In the genomic region with DNA sequence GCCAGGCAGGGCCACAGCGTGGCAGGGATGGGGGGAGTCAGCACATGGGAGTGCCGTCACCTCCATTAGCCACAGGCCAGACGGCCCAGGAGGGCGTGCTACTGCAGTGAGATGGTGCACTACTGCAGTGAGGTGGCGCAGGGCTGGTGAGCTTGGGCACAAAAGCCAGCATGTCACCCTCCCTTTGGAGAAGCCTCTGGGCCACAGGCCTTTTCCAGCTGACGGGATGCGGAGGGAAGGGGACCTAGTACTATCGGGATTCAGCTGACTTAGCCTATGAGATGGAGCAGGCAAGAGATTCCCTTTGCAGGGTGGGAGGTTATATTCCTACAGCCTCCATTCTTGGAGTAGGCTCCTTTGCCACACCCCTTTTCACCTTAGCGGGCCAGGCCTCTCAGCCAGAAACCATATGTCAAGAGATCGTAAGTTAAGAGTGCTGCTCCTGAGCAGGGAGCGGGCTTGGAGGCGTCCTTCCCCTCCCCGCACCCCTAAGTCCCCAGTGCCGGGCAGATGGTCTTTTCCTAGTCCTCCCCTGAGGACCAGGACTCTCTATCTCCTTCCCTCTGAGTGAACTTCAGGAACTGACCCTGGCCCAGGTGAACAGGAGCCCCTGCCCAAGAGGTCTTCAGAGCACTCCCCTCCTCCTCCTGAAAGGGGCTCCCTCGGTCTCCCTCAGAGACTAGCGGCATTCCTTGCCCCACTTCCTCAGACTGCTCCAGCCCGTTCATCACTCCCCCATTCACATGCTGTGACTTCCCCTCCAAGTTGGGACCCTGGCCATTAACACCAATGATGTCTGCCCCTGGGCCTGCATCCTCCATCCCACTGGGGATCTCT, we compare ENCODE assay signal across 9 cellular contexts. TPM values are rescaled to one million over a fixed set of nuclear protein-coding genes. Genes with fewer than 3 reads are reported as not detected.
DNase-seq lines count a peak whose midpoint lies in the region; ATAC-seq, FAIRE-seq and TF ChIP-seq lines count a peak whose summit lies in the region.
"Had no signal": no experiment of that assay in that cellular context is flagged by ENCODE, and none has a peak within 500 bp of the region (broad histone marks: within the 10 kb centered on the region; RNA-seq: fewer than 3 reads in every experiment).

No MANE protein-coding gene starts in this region.

- no peak overlapping the region for H3K4me3 ChIP-seq in K562
- no peak overlapping the region for H3K4me3 ChIP-seq in mesendoderm (ENCODE audit: low read length)
- no peak overlapping the region for H3K4me3 ChIP-seq in thyroid gland (replicated peaks in 1 of 3)

- H3K9ac ChIP-seq in K562 (ENCODE audit: insufficient read depth in 1 of 2, low read depth in 2 of 2, low read length in 2 of 2) (peak overlapping the region in 1 of 2 experiments; percentile 68; a peak in 2 of 4 replicates), mesendoderm (ENCODE audit: low read length) (peak overlapping the region; percentile 56)

- no peak overlapping the region for H3K18ac ChIP-seq in mesendoderm (ENCODE audit: low read length)

- TF ChIP-seq CTCF in K562 (IDR thresholded peaks at IDR 0.05 in 2 of 3, conservative IDR thresholded peaks at IDR 0.05 in 1 of 3; ENCODE audit: insufficient read depth in 2 of 3, low read depth in 1 of 3, low read length in 3 of 3) = no peak
- TF ChIP-seq CTCF in thyroid gland (IDR thresholded peaks at IDR 0.05) = no peak

- TF ChIP-seq POLR2A in K562 (conservative IDR thresholded peaks at IDR 0.05) = no peak
- TF ChIP-seq POLR2A in thyroid gland (IDR thresholded peaks at IDR 0.05) = no peak

- H3K9me3 ChIP-seq in K562 (replicated peaks; ENCODE audit: control insufficient read depth, insufficient read depth, low read depth, low read length) = no peaks in the 10 kb centered on the region
- H3K9me3 ChIP-seq in thyroid gland = no peaks in the 10 kb centered on the region

- H4K8ac ChIP-seq in mesendoderm (ENCODE audit: low read depth, low read length) = no peak overlapping the region

- H4K5ac ChIP-seq in mesendoderm (ENCODE audit: low read length) = no peak overlapping the region

- no peaks in the 10 kb centered on the region for H3K27me3 ChIP-seq in K562 (ENCODE audit: control insufficient read depth in 2 of 2, insufficient read depth in 2 of 2, low read length in 2 of 2)
- H3K27me3 ChIP-seq in mesendoderm (ENCODE audit: insufficient read depth, low read length, poor library complexity) = no peaks in the 10 kb centered on the region
- no peaks in the 10 kb centered on the region for H3K27me3 ChIP-seq in thyroid gland

- H3K79me2 ChIP-seq in K562 (ENCODE audit: control insufficient read depth, insufficient read depth, low read length) (no peaks in the 10 kb centered on the region), mesendoderm (ENCODE audit: control insufficient read depth, insufficient read depth, low read length) (peaks cover 4% of the 10 kb centered on the region)

- H3K36me3 ChIP-seq in K562 (ENCODE audit: control insufficient read depth, insufficient read depth, low read length) (no peaks in the 10 kb centered on the region), mesendoderm (ENCODE audit: control insufficient read depth, insufficient read depth, low read length) (peaks cover 7% of the 10 kb centered on the region), thyroid gland (no peaks in the 10 kb centered on the region)

- peak; percentile 66 for FAIRE-seq in K562 (lab: Jason Lieb, UNC)

- no peak overlapping the region for H2AK5ac ChIP-seq in mesendoderm (ENCODE audit: low read length)

- no TSS peak for BruUV-seq in K562 (replicated peaks; lab: Mats Ljungman, UMichigan)

- no peaks in the 10 kb centered on the region for H3K9me1 ChIP-seq in K562 (ENCODE audit: control insufficient read depth, insufficient read depth, low read length)

- WGBS in K562 (ENCODE audit: insufficient coverage, low coverage, missing lambda C conversion rate) = 69% methylated on average over 11 of the region's 17 CpGs
- WGBS in mesendoderm (ENCODE audit: extremely low coverage, insufficient coverage, low lambda C conversion rate) = no CpG with 5 or more reads among the region's 17 CpGs
- WGBS in thyroid gland, 2 donors = 69 to 80% methylated on average over 16 to 17 of the region's 17 CpGs

- no peak overlapping the region for H2BK120ac ChIP-seq in mesendoderm (ENCODE audit: low read depth, low read length)

- H3K4ac ChIP-seq in mesendoderm (ENCODE audit: low read depth, low read length) = no peak overlapping the region

- intact Hi-C loops in K562 (cut with micrococcal nuclease) = no loop called here
- intact Hi-C loops in thyroid gland (cut with DNase I) = no loop called here

- no peak overlapping the region for H3K27ac ChIP-seq in K562 (ENCODE audit: extremely low read depth, low read depth, low read length)
- H3K27ac ChIP-seq in mesendoderm (ENCODE audit: low read depth, low read length) = peak overlapping the region; percentile 76
- H3K27ac ChIP-seq in thyroid gland = peak overlapping the region in 2 of 3 donors; percentile 24 to 63

- H3K4me2 ChIP-seq in K562 (ENCODE audit: insufficient read depth, low read length) = no peak overlapping the region
- no peak overlapping the region for H3K4me2 ChIP-seq in mesendoderm (ENCODE audit: low read length)

- no peak overlapping the region for H3K23ac ChIP-seq in mesendoderm (ENCODE audit: low read length)

- no peak overlapping the region for H2BK15ac ChIP-seq in mesendoderm (replicated peaks; ENCODE audit: low read depth)

- POLR2A ChIA-PET in K562 (lab: Yijun Ruan, JAX) = interaction anchor here (0.7 kb wide), 1 partner anchor 75 kb away, joined by 3 read pairs; no protein-coding TSS in a partner anchor

- H3K4me1 ChIP-seq in K562 (replicated peaks in 1 of 2; ENCODE audit: control insufficient read depth in 2 of 2, insufficient read depth in 2 of 2, low read length in 2 of 2) (peaks cover 27 to 73% of the 10 kb centered on the region in 2 experiments), mesendoderm (ENCODE audit: control insufficient read depth, low read depth, low read length) (peaks cover 21% of the 10 kb centered on the region), thyroid gland (peaks cover 0 to 34% of the 10 kb centered on the region in 2 donors)

- TF ChIP-seq EP300 in K562 (IDR thresholded peaks at IDR 0.05; ENCODE audit: low read length) = no peak

- H2AFZ ChIP-seq in K562 (ENCODE audit: low read depth, low read length) = no peak overlapping the region

- peaks cover 6% of the 10 kb centered on the region for H3K79me1 ChIP-seq in mesendoderm (ENCODE audit: low read length)

- peak; percentile 22; the same call in 2 of the 3 replicates for ATAC-seq in K562

- CTCF ChIA-PET in K562 (lab: Yijun Ruan, JAX; ENCODE audit: low intra/inter-chr PET ratio) = no interaction called here

- peak overlapping the region; percentile 39 for H3K56ac ChIP-seq in mesendoderm (ENCODE audit: low read length)

- H2BK5ac ChIP-seq in mesendoderm (ENCODE audit: low read length) = peak overlapping the region; percentile 21

- H4K20me1 ChIP-seq in K562 (replicated peaks; ENCODE audit: control insufficient read depth, insufficient read depth, low read length) = no peaks in the 10 kb centered on the region

- in situ Hi-C loops in K562 (cut with MboI) = no loop called here

- TF ChIP-seq RAD21 in K562 (CRISPR knock-in tag; conservative IDR thresholded peaks at IDR 0.05 in 1 of 2, IDR thresholded peaks at IDR 0.05 in 1 of 2) = no peak

- DNase-seq in NCI-H2227 treated with DMSO at 0.1 percent for 48 hours (lab: John Stamatoyannopoulos, UW) (peak; percentile 23), K562 (ENCODE audit: extremely low read depth in 1 of 4, low spot score in 3 of 4) (peak in 1 of 4 experiments; percentile 30), mesendoderm (peak; percentile 96), thyroid gland (no peak), OCI-M1 (lab: John Stamatoyannopoulos, UW) (no peak), NCI-H446 (lab: John Stamatoyannopoulos, UW) (no peak)
- DNase-seq in activated CD4-positive, alpha-beta T cell treated with anti-CD3 and anti-CD28 coated beads, Interleukin-2, amount 50 U/mL, for 48 hours = no peak

RNA-seq across cellular contexts. Expression of a gene that starts 8.2 kb away (rescaled TPM):
- 1.5 and 2.0 TPM in 2 replicates for total RNA-seq in K562 (2011; cell fraction: chromatin; rRNA removed; ENCODE audit: low replicate concordance)
- total RNA-seq in K562 (2011; cell fraction: nucleolus; rRNA removed) = 1.7 TPM in 2 replicates
- 1.8 and 3.1 TPM in 2 replicates for total RNA-seq in K562 (2011; cell fraction: nucleoplasm; rRNA removed)
- 5.8 and 6.6 TPM in 2 replicates for total RNA-seq in K562 (2014; rRNA removed)
- 3.3 and 4.1 TPM in 2 replicates for total RNA-seq in K562 (2014; rRNA removed; fragmentation: Illumina TruSeq; extraction: Trizol)
- total RNA-seq in K562 (2015; rRNA removed; fragmentation: Illumina TruSeq; extraction: Trizol) = 4.8 and 4.9 TPM in 2 replicates
- total RNA-seq in K562 (2021) = 5.5 and 8.6 TPM in 2 replicates
- polyA plus RNA-seq in K562 (2011; rRNA removed) = 2.7 TPM in 2 replicates
- 1.5 and 2.5 TPM in 2 replicates for polyA plus RNA-seq in K562 (2011; cell fraction: cytosol; rRNA removed)
- polyA plus RNA-seq in K562 (2011; cell fraction: nucleus; rRNA removed) = 3.2 and 5.5 TPM in 2 replicates
- 6.5 and 7.0 TPM in 2 replicates for polyA plus RNA-seq in K562 (2012)
- 5.4 and 6.3 TPM in 2 replicates for polyA plus RNA-seq in K562 (2014; fragmentation: Illumina TruSeq; extraction: Trizol)
- under 1 TPM; 0.10 to 0.13 TPM for polyA plus RNA-seq in K562 (2014; fragmentation: Nextera tagmentation; extraction: Ambion mirVana)
- polyA plus RNA-seq in K562 (2014; rRNA removed) = 2.5 and 4.2 TPM in 2 replicates
- 2.3 and 2.4 TPM in 2 replicates for polyA minus RNA-seq in K562 (2011; rRNA and poly(A)+ RNA removed)
- 3.8 and 5.4 TPM in 2 replicates for polyA minus RNA-seq in K562 (2011; cell fraction: cytosol; rRNA and poly(A)+ RNA removed)
- polyA minus RNA-seq in K562 (2011; cell fraction: nucleus; rRNA and poly(A)+ RNA removed) = 1.2 and 1.4 TPM in 2 replicates
- 77.7 TPM for polyA plus RNA-seq in mesendoderm (2013, experiment 1 of 2)
- polyA plus RNA-seq in mesendoderm (2013, experiment 2 of 2) = 79.9 TPM
- 10 to 100 TPM in 2 of 4 donors, 1 to 10 TPM in 2; 4.3 to 10.4 (median 9.0) TPM for total RNA-seq in thyroid gland

RNA-seq across cellular contexts. Expression of a gene that starts 27.1 kb away (rescaled TPM):
- total RNA-seq in K562 (2011; cell fraction: chromatin; rRNA removed; ENCODE audit: low replicate concordance) = 0.12 TPM in 1 of 2 replicates, not detected in the other
- 0.17 and 0.26 TPM in 2 replicates for total RNA-seq in K562 (2011; cell fraction: nucleolus; rRNA removed)
- not detected in 2 replicates for total RNA-seq in K562 (2011; cell fraction: nucleoplasm; rRNA removed)
- 0.12 TPM in 1 of 2 replicates, not detected in the other for total RNA-seq in K562 (2014; rRNA removed)
- total RNA-seq in K562 (2014; rRNA removed; fragmentation: Illumina TruSeq; extraction: Trizol) = not detected in 2 replicates
- total RNA-seq in K562 (2015; rRNA removed; fragmentation: Illumina TruSeq; extraction: Trizol) = 0.08 TPM in 1 of 2 replicates, not detected in the other
- 0.22 TPM in 1 of 2 replicates, not detected in the other for total RNA-seq in K562 (2021)
- 0.06 and 0.09 TPM in 2 replicates for polyA plus RNA-seq in K562 (2011; rRNA removed)
- 0.04 and 0.25 TPM in 2 replicates for polyA plus RNA-seq in K562 (2011; cell fraction: cytosol; rRNA removed)
- polyA plus RNA-seq in K562 (2011; cell fraction: nucleus; rRNA removed) = 0.06 and 0.21 TPM in 2 replicates
- 0.35 and 0.52 TPM in 2 replicates for polyA plus RNA-seq in K562 (2012)
- polyA plus RNA-seq in K562 (2014; fragmentation: Illumina TruSeq; extraction: Trizol) = 0.19 and 0.33 TPM in 2 replicates
- polyA plus RNA-seq in K562 (2014; fragmentation: Nextera tagmentation; extraction: Ambion mirVana) = under 1 TPM in 1 of 2 experiments, not detected in 1; 0.04 TPM
- polyA plus RNA-seq in K562 (2014; rRNA removed) = 0.22 and 0.23 TPM in 2 replicates
- not detected in 2 replicates for polyA minus RNA-seq in K562 (2011; rRNA and poly(A)+ RNA removed)
- not detected in 2 replicates for polyA minus RNA-seq in K562 (2011; cell fraction: cytosol; rRNA and poly(A)+ RNA removed)
- polyA minus RNA-seq in K562 (2011; cell fraction: nucleus; rRNA and poly(A)+ RNA removed) = not detected in 2 replicates
- polyA plus RNA-seq in mesendoderm (2013, experiment 1 of 2) = 0.88 TPM
- polyA plus RNA-seq in mesendoderm (2013, experiment 2 of 2) = 0.91 TPM
- total RNA-seq in thyroid gland = 1 to 10 TPM in 1 of 4 donors, under 1 TPM in 1, not detected in 2; 0.54 to 1.1 TPM
- total RNA-seq: LHCN-M2 had no signal

RNA-seq across cellular contexts. Expression of a gene that starts 36.4 kb away (rescaled TPM):
- 0.86 TPM in 1 of 2 replicates, not detected in the other for total RNA-seq in K562 (2011; cell fraction: chromatin; rRNA removed; ENCODE audit: low replicate concordance)
- total RNA-seq in K562 (2011; cell fraction: nucleolus; rRNA removed) = 0.39 and 1.0 TPM in 2 replicates
- 0.44 TPM in 1 of 2 replicates, not detected in the other for total RNA-seq in K562 (2011; cell fraction: nucleoplasm; rRNA removed)
- total RNA-seq in K562 (2014; rRNA removed) (0.86 and 1.2 TPM in 2 replicates), K562 (2014; rRNA removed; fragmentation: Illumina TruSeq; extraction: Trizol) (0.32 and 0.36 TPM in 2 replicates), K562 (2015; rRNA removed; fragmentation: Illumina TruSeq; extraction: Trizol) (0.72 and 1.3 TPM in 2 replicates), K562 (2021) (1.5 and 1.6 TPM in 2 replicates), thyroid gland (10 to 100 TPM in 1 of 4 donors, 1 to 10 TPM in 2, not detected in 1; 3.0 to 15.3 (median 4.5) TPM)
- polyA plus RNA-seq in K562 (2011; rRNA removed) (0.50 and 1.5 TPM in 2 replicates), K562 (2014; fragmentation: Illumina TruSeq; extraction: Trizol) (1.9 and 2.5 TPM in 2 replicates), K562 (2014; fragmentation: Nextera tagmentation; extraction: Ambion mirVana) (under 1 TPM; 0.30 to 0.52 TPM), K562 (2014; rRNA removed) (0.82 and 1.2 TPM in 2 replicates)
- 0.58 and 1.3 TPM in 2 replicates for polyA plus RNA-seq in K562 (2011; cell fraction: cytosol; rRNA removed)
- polyA plus RNA-seq in K562 (2011; cell fraction: nucleus; rRNA removed) = 1.8 and 2.6 TPM in 2 replicates
- 2.6 and 2.9 TPM in 2 replicates for polyA plus RNA-seq in K562 (2012)
- 0.28 and 0.72 TPM in 2 replicates for polyA minus RNA-seq in K562 (2011; rRNA and poly(A)+ RNA removed)
- not detected in 2 replicates for polyA minus RNA-seq in K562 (2011; cell fraction: cytosol; rRNA and poly(A)+ RNA removed)
- polyA minus RNA-seq in K562 (2011; cell fraction: nucleus; rRNA and poly(A)+ RNA removed) = not detected in 2 replicates
- 52.0 TPM for polyA plus RNA-seq in mesendoderm (2013, experiment 1 of 2)
- 49.6 TPM for polyA plus RNA-seq in mesendoderm (2013, experiment 2 of 2)

RNA-seq across cellular contexts. Expression of a gene that starts 49.8 kb away (rescaled TPM):
- 1.4 TPM in 1 of 2 replicates, not detected in the other for total RNA-seq in K562 (2011; cell fraction: chromatin; rRNA removed; ENCODE audit: low replicate concordance)
- 3.0 TPM in 2 replicates for total RNA-seq in K562 (2011; cell fraction: nucleolus; rRNA removed)
- 0.53 and 0.88 TPM in 2 replicates for total RNA-seq in K562 (2011; cell fraction: nucleoplasm; rRNA removed)
- total RNA-seq in K562 (2014; rRNA removed) (3.1 and 3.8 TPM in 2 replicates), K562 (2014; rRNA removed; fragmentation: Illumina TruSeq; extraction: Trizol) (not detected in 2 replicates), K562 (2015; rRNA removed; fragmentation: Illumina TruSeq; extraction: Trizol) (0.14 and 0.19 TPM in 2 replicates), K562 (2021) (3.6 and 5.2 TPM in 2 replicates), thyroid gland (under 1 TPM in 1 of 4 donors, not detected in 3; 0.79 TPM)
- polyA plus RNA-seq in K562 (2011; rRNA removed) (0.39 and 0.76 TPM in 2 replicates), K562 (2014; fragmentation: Illumina TruSeq; extraction: Trizol) (0.17 TPM in 1 of 2 replicates, not detected in the other), K562 (2014; fragmentation: Nextera tagmentation; extraction: Ambion mirVana) (not detected), K562 (2014; rRNA removed) (4.4 and 4.5 TPM in 2 replicates)
- polyA plus RNA-seq in K562 (2011; cell fraction: cytosol; rRNA removed) = 1.3 and 4.1 TPM in 2 replicates
- polyA plus RNA-seq in K562 (2011; cell fraction: nucleus; rRNA removed) = 6.5 and 10.9 TPM in 2 replicates
- 0.95 and 3.3 TPM in 2 replicates for polyA plus RNA-seq in K562 (2012)
- polyA minus RNA-seq in K562 (2011; rRNA and poly(A)+ RNA removed) = 0.35 TPM in 1 of 2 replicates, not detected in the other
- polyA minus RNA-seq in K562 (2011; cell fraction: cytosol; rRNA and poly(A)+ RNA removed) = not detected in 2 replicates
- 3.1 and 3.8 TPM in 2 replicates for polyA minus RNA-seq in K562 (2011; cell fraction: nucleus; rRNA and poly(A)+ RNA removed)
- not detected for polyA plus RNA-seq in mesendoderm (2013, experiment 1 of 2)
- 0.04 TPM for polyA plus RNA-seq in mesendoderm (2013, experiment 2 of 2)
- total RNA-seq: LHCN-M2, RPMI7951 had no signal

RNA-seq across cellular contexts. Expression of a gene that starts 59.2 kb away (rescaled TPM):
- 50.1 and 117 TPM in 2 replicates for total RNA-seq in K562 (2011; cell fraction: chromatin; rRNA removed; ENCODE audit: low replicate concordance)
- 103 and 114 TPM in 2 replicates for total RNA-seq in K562 (2011; cell fraction: nucleolus; rRNA removed)
- total RNA-seq in K562 (2011; cell fraction: nucleoplasm; rRNA removed) = 74.6 and 83.1 TPM in 2 replicates
- total RNA-seq in K562 (2014; rRNA removed) (33.1 and 39.1 TPM in 2 replicates), K562 (2014; rRNA removed; fragmentation: Illumina TruSeq; extraction: Trizol) (17.8 and 26.3 TPM in 2 replicates), K562 (2015; rRNA removed; fragmentation: Illumina TruSeq; extraction: Trizol) (27.0 and 30.3 TPM in 2 replicates), K562 (2021) (46.3 and 48.3 TPM in 2 replicates), thyroid gland (10 to 100 TPM; 15.5 to 33.4 (median 25.3) TPM)
- polyA plus RNA-seq in K562 (2011; rRNA removed) (37.1 and 46.1 TPM in 2 replicates), K562 (2014; fragmentation: Illumina TruSeq; extraction: Trizol) (33.9 and 37.7 TPM in 2 replicates), K562 (2014; fragmentation: Nextera tagmentation; extraction: Ambion mirVana) (10 to 100 TPM in 1 of 2 experiments, 1 to 10 TPM in 1; 7.7 to 13.2 TPM), K562 (2014; rRNA removed) (41.8 and 57.4 TPM in 2 replicates)
- 44.7 and 53.0 TPM in 2 replicates for polyA plus RNA-seq in K562 (2011; cell fraction: cytosol; rRNA removed)
- polyA plus RNA-seq in K562 (2011; cell fraction: nucleus; rRNA removed) = 79.3 and 98.8 TPM in 2 replicates
- 34.9 and 66.4 TPM in 2 replicates for polyA plus RNA-seq in K562 (2012)
- polyA minus RNA-seq in K562 (2011; rRNA and poly(A)+ RNA removed) = 17.4 and 21.8 TPM in 2 replicates
- polyA minus RNA-seq in K562 (2011; cell fraction: cytosol; rRNA and poly(A)+ RNA removed) = 20.6 and 27.1 TPM in 2 replicates
- polyA minus RNA-seq in K562 (2011; cell fraction: nucleus; rRNA and poly(A)+ RNA removed) = 25.0 and 34.1 TPM in 2 replicates
- polyA plus RNA-seq in mesendoderm (2013, experiment 1 of 2) = 12.0 TPM
- polyA plus RNA-seq in mesendoderm (2013, experiment 2 of 2) = 11.6 TPM

Comparison
In these comparisons a context has a peak if more than half of its experiments do, and no peak if none do; other contexts are left out.
1. DNase-seq: peak in NCI-H2227 treated with DMSO at 0.1 percent for 48 hours (single experiment) and mesendoderm (single experiment); none in thyroid gland (0 of 2), activated CD4-positive, alpha-beta T cell treated with anti-CD3 and anti-CD28 coated beads, Interleukin-2, amount 50 U/mL, for 48 hours (0 of 2), OCI-M1 (single experiment) and NCI-H446 (0 of 2).